Comparison of ENCODE assay signal across 34 cellular contexts in the genomic region with DNA sequence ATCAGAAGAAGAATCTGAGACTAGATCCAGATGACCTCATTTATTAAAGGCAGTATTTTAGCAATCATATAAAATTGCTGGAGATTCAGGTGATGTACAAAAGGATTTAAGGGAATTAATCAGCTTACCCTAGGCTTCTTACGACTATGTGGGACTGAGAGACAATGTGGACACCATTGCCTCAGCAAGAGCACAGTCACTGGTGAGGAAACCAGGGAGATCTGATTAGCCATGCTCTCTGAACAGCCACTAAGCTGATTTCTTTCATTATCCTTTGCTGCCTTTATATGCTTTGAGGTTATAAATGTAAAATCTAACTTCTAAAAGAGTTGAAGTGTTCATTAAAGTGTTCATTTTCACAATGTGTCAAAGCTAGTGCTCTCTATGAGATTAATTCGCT. TPM values are rescaled to one million over a fixed set of nuclear protein-coding genes. Genes with fewer than 3 reads are reported as not detected.
"Had no signal": no experiment of that assay in that cellular context is flagged by ENCODE, and none has a peak within 500 bp of the region (broad histone marks: within the 10 kb centered on the region; RNA-seq: fewer than 3 reads in every experiment).

No MANE protein-coding gene starts in this region.

- H3K36me3 ChIP-seq: ascending aorta, cardiac muscle cell had no signal

- H3K27me3 ChIP-seq: ascending aorta, cardiac muscle cell had no signal

- DNase-seq: activated CD4-positive, alpha-beta memory T cell treated with anti-CD3 and anti-CD28 coated beads, Interleukin-2, amount 10 ng/mL, durations not matched to agents 7 days and 5 days; activated CD4-positive, alpha-beta T cell treated with anti-CD3 and anti-CD28 coated beads for 1 hour; activated CD4-positive, alpha-beta T cell treated with anti-CD3 and anti-CD28 coated beads for 36 hours; activated CD4-positive, alpha-beta T cell treated with anti-CD3 and anti-CD28 coated beads for 48 hours; activated CD4-positive, alpha-beta T cell treated with anti-CD3 and anti-CD28 coated beads, Interleukin-2, amount 10 ng/mL, durations not matched to agents 7 days and 5 days; activated CD4-positive, alpha-beta T cell treated with anti-CD3 and anti-CD28 coated beads, Interleukin-2, amount 50 U/mL, for 48 hours; activated CD4-positive, CD25-positive, alpha-beta regulatory T cell; activated CD8-positive, alpha-beta memory T cell treated with anti-CD3 and anti-CD28 coated beads for 24 hours; activated CD8-positive, alpha-beta memory T cell treated with anti-CD3 and anti-CD28 coated beads, Interleukin-2, amount 10 ng/mL, durations not matched to agents 7 days and 5 days; activated CD8-positive, alpha-beta memory T cell treated with anti-CD3 and anti-CD28 coated beads, Interleukin-2, amount 50 U/mL, for 48 hours; activated CD8-positive, alpha-beta T cell treated with anti-CD3 and anti-CD28 coated beads, Interleukin-2, amount 10 ng/mL, durations not matched to agents 7 days and 5 days; activated effector memory CD4-positive, alpha-beta T cell treated with Interleukin-2 at 50 U/mL for 16 hours; activated gamma-delta T cell; activated naive CD4-positive, alpha-beta T cell treated with anti-CD3 and anti-CD28 coated beads, Interleukin-2, amount 10 ng/mL, durations not matched to agents 7 days and 5 days; activated naive CD4-positive, alpha-beta T cell treated with Interleukin-2 at 50 U/mL for 16 hours; activated naive CD8-positive, alpha-beta T cell treated with anti-CD3 and anti-CD28 coated beads, Interleukin-2, amount 10 ng/mL, durations not matched to agents 7 days and 5 days; activated naive CD8-positive, alpha-beta T cell treated with anti-CD3 and anti-CD28 coated beads, Interleukin-2, amount 50 U/mL, for 24 hours; activated T-cell treated with anti-CD3 and anti-CD28 coated beads, Interleukin-2, amount 50 U/mL, for 24 hours; activated T-cell treated with anti-CD3 and anti-CD28 coated beads, Interleukin-2, amount 50 U/mL, for 48 hours; amygdala; anterior cingulate cortex; caudate nucleus; cerebellar nuclear complex; T-helper 1 cell; T-helper 2 cell; T-helper 9 cell had no signal

- H3K4me1 ChIP-seq: ascending aorta had no signal

- FAIRE-seq: bronchial epithelial cell, TTC549 had no signal

- ATAC-seq: activated CD4-positive, alpha-beta T cell treated with anti-CD3 and anti-CD28 coated beads for 36 hours; activated CD4-positive, CD25-positive, alpha-beta regulatory T cell treated with anti-CD3 and anti-CD28 coated beads, Interleukin-2, amount 50 U/mL, for 24 hours; activated CD8-positive, alpha-beta memory T cell treated with anti-CD3 and anti-CD28 coated beads, Interleukin-2, amount 10 ng/mL, durations not matched to agents 7 days and 5 days; activated CD8-positive, alpha-beta T cell treated with anti-CD3 and anti-CD28 coated beads, Interleukin-2, amount 10 ng/mL, durations not matched to agents 7 days and 5 days; activated naive CD8-positive, alpha-beta T cell treated with anti-CD3 and anti-CD28 coated beads, Interleukin-2, amount 50 U/mL, for 24 hours; WTC11 had no signal

- H3K27ac ChIP-seq: ascending aorta, cardiac muscle cell, VCaP had no signal

- H3K4me3 ChIP-seq: ascending aorta, cardiac muscle cell had no signal

- H3K9me3 ChIP-seq: ascending aorta had no signal

RNA-seq across cellular contexts. Expression of a gene that starts 22.7 kb away (rescaled TPM):
- total RNA-seq: activated CD4-positive, alpha-beta memory T cell treated with anti-CD3 and anti-CD28 coated beads, Interleukin-2, amount 10 ng/mL, durations not matched to agents 7 days and 5 days; activated CD4-positive, alpha-beta T cell treated with anti-CD3 and anti-CD28 coated beads for 36 hours; activated CD4-positive, alpha-beta T cell treated with anti-CD3 and anti-CD28 coated beads, Interleukin-2, amount 10 ng/mL, durations not matched to agents 7 days and 5 days; activated CD8-positive, alpha-beta memory T cell treated with anti-CD3 and anti-CD28 coated beads, Interleukin-2, amount 10 ng/mL, durations not matched to agents 7 days and 5 days; activated CD8-positive, alpha-beta T cell treated with anti-CD3 and anti-CD28 coated beads, Interleukin-2, amount 10 ng/mL, durations not matched to agents 7 days and 5 days; activated naive CD8-positive, alpha-beta T cell treated with anti-CD3 and anti-CD28 coated beads, Interleukin-2, amount 10 ng/mL, durations not matched to agents 7 days and 5 days; activated T-helper 2 cell treated with anti-CD3 and anti-CD28 coated beads, Interferon-gamma antibody, Interleukin-2, Interleukin-4, amounts not matched to agents 10 μg/mL and 5 μg/mL and 100 μg/mL, durations not matched to agents 14 hours and 24 hours and 36 hours had no signal
